1 cellular context compared by ENCODE assay signal in the genomic region with DNA sequence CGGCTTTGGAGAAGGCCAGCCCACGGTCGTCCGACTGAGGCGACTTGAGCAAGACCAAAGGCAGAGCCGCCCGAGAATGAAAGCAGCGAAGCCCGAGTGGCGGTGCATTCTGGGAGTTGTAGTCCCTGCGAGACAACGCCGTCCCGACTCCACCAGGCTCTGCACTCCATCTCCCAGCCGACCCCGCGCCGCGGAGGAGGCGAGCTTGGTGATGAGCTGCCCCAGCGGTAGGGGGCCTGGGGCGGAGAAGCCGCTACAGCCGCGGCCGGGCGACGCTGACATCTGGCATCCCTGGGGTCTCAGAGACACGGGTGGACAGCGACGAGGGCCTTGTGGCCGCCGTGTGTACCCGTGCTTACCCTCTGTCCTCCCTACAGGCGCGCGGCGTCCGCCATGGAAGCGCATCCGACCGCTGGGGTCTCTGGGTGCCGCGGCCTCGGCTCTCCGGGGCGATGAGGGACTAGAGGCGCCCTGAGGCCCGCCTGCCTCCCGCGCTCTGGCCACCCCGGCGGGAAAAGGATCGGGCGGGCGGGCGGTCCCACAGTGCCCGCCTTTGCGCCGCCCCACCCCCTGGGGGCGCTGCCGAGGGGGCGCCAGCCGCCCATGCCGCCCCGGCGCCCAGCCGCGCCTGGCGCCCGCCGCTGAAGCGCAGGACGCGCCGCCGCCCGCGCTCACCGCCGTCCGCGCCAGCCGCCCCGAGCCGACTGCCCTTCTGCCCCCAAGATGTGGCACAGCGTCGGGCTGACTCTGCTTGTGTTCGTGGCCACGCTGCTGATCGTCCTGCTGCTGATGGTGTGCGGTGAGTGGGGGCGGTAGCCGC.
TF ChIP-seq lines count a peak whose summit lies in the region.

SMIM13 (plus strand) TSS at position 244 of the 820 bp plus-strand sequence; CDS start at position 724, 480 bp downstream.

TF ChIP-seq in HEK293, 187 proteins besides CTCF, POLR2A, EP300 and RAD21 (continued from another document and continues in another):
- TF ChIP-seq ZNF148 (tag by site-specific recombination; IDR thresholded peaks at IDR 0.05; ENCODE audit: borderline replicate concordance) (no peak), ZNF677 (tag by site-specific recombination; IDR thresholded peaks at IDR 0.05) (no peak), SP3 (tag by site-specific recombination; IDR thresholded peaks at IDR 0.05) (peak; percentile 89), ZNF10 (tag by site-specific recombination; IDR thresholded peaks at IDR 0.05) (no peak), ZNF521 (tag by site-specific recombination; IDR thresholded peaks at IDR 0.05) (no peak), ZNF600 (tag by site-specific recombination; IDR thresholded peaks at IDR 0.05) (peak; percentile 87), SCRT1 (tag by site-specific recombination; IDR thresholded peaks at IDR 0.05; ENCODE audit: borderline replicate concordance) (no peak), ZNF394 (tag by site-specific recombination; IDR thresholded peaks at IDR 0.05; ENCODE audit: borderline replicate concordance) (peak; percentile 91), GLI4 (tag by site-specific recombination; IDR thresholded peaks at IDR 0.05) (0 out of 2 replicates have a peak, but pooled peaks have one; percentile 36), MEIS1 (CRISPR knock-in tag; IDR thresholded peaks at IDR 0.05; ENCODE audit: borderline replicate concordance) (no peak), SCRT2 (tag by site-specific recombination; IDR thresholded peaks at IDR 0.05) (no peak), ZNF138 (tag by site-specific recombination; IDR thresholded peaks at IDR 0.05; ENCODE audit: borderline replicate concordance) (no peak), HOXC10 (CRISPR knock-in tag; IDR thresholded peaks at IDR 0.05) (peak; percentile 94; the same call in 1 of the 2 replicates), ZNF777 (tag by site-specific recombination; IDR thresholded peaks at IDR 0.05; ENCODE audit: borderline replicate concordance) (no peak; the same call in 1 of the 2 replicates), ZNF169 (tag by site-specific recombination; IDR thresholded peaks at IDR 0.05) (no peak), ZFP69B (tag by site-specific recombination; IDR thresholded peaks at IDR 0.05) (peak; percentile 86), ZNF174 (tag by site-specific recombination; IDR thresholded peaks at IDR 0.05) (no peak), ZNF2 (tag by site-specific recombination; IDR thresholded peaks at IDR 0.05) (peak; percentile 81), ZNF211 (tag by site-specific recombination; IDR thresholded peaks at IDR 0.05; ENCODE audit: low read depth) (no peak), ZSCAN30 (tag by site-specific recombination; IDR thresholded peaks at IDR 0.05) (peak; percentile 83), ZNF571 (tag by site-specific recombination; IDR thresholded peaks at IDR 0.05) (no peak), ZNF561 (tag by site-specific recombination; IDR thresholded peaks at IDR 0.05; ENCODE audit: borderline replicate concordance) (peak; percentile 82; the same call in 1 of the 2 replicates), MZF1 (tag by site-specific recombination; IDR thresholded peaks at IDR 0.05; ENCODE audit: borderline replicate concordance) (0 out of 2 replicates have a peak, but pooled peaks have one; percentile 43), ZNF157 (tag by site-specific recombination; IDR thresholded peaks at IDR 0.05) (no peak), ZNF785 (tag by site-specific recombination; IDR thresholded peaks at IDR 0.05) (peak; percentile 88), ZNF704 (tag by site-specific recombination; IDR thresholded peaks at IDR 0.05) (no peak), BCL11A (tag by site-specific recombination; IDR thresholded peaks at IDR 0.05; ENCODE audit: low read depth) (peak; percentile 80; the same call in 1 of the 2 replicates), ZNF114 (tag by site-specific recombination; IDR thresholded peaks at IDR 0.05) (no peak), ZNF501 (tag by site-specific recombination; IDR thresholded peaks at IDR 0.05) (peak; percentile 95), ZBTB11 (tag by site-specific recombination; conservative IDR thresholded peaks at IDR 0.05; ENCODE audit: low read depth) (peak; percentile 31; the same call in 1 of the 2 replicates), ZNF302 (tag by site-specific recombination; IDR thresholded peaks at IDR 0.05; ENCODE audit: low read depth) (no peak), ZNF747 (tag by site-specific recombination; IDR thresholded peaks at IDR 0.05) (no peak), ZNF623 (tag by site-specific recombination; IDR thresholded peaks at IDR 0.05) (no peak; the same call in 1 of the 2 replicates), ZNF223 (tag by site-specific recombination; IDR thresholded peaks at IDR 0.05) (no peak), ZXDB (tag by site-specific recombination; IDR thresholded peaks at IDR 0.05) (peak; percentile 92), ZFP41 (tag by site-specific recombination; IDR thresholded peaks at IDR 0.05; ENCODE audit: borderline replicate concordance) (no peak), REPIN1 (tag by site-specific recombination; IDR thresholded peaks at IDR 0.05; ENCODE audit: low read depth) (peak; percentile 73; the same call in 1 of the 2 replicates), ZIC2 (tag by site-specific recombination; IDR thresholded peaks at IDR 0.05) (peak; percentile 89), ZNF510 (tag by site-specific recombination; IDR thresholded peaks at IDR 0.05; ENCODE audit: insufficient replicate concordance) (no peak), ZNF560 (tag by site-specific recombination; IDR thresholded peaks at IDR 0.05; ENCODE audit: borderline replicate concordance) (no peak), ZNF449 (tag by site-specific recombination; IDR thresholded peaks at IDR 0.05) (no peak)
- TF ChIP-seq, protein P1, sequence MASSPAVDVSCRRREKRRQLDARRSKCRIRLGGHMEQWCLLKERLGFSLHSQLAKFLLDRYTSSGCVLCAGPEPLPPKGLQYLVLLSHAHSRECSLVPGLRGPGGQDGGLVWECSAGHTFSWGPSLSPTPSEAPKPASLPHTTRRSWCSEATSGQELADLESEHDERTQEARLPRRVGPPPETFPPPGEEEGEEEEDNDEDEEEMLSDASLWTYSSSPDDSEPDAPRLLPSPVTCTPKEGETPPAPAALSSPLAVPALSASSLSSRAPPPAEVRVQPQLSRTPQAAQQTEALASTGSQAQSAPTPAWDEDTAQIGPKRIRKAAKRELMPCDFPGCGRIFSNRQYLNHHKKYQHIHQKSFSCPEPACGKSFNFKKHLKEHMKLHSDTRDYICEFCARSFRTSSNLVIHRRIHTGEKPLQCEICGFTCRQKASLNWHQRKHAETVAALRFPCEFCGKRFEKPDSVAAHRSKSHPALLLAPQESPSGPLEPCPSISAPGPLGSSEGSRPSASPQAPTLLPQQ (tag by site-specific recombination; IDR thresholded peaks at IDR 0.05), result peak; percentile 76
- TF ChIP-seq, protein P2, sequence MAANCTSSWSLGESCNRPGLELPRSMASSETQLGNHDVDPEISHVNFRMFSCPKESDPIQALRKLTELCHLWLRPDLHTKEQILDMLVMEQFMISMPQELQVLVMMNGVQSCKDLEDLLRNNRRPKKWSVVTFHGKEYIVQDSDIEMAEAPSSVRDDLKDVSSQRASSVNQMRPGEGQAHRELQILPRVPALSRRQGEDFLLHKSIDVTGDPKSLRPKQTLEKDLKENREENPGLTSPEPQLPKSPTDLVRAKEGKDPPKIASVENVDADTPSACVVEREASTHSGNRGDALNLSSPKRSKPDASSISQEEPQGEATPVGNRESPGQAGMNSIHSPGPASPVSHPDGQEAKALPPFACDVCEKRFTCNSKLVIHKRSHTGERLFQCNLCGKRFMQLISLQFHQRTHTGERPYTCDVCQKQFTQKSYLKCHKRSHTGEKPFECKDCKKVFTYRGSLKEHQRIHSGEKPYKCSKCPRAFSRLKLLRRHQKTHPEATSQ (tag by site-specific recombination; IDR thresholded peaks at IDR 0.05), result peak; percentile 86
- TF ChIP-seq, protein P3, sequence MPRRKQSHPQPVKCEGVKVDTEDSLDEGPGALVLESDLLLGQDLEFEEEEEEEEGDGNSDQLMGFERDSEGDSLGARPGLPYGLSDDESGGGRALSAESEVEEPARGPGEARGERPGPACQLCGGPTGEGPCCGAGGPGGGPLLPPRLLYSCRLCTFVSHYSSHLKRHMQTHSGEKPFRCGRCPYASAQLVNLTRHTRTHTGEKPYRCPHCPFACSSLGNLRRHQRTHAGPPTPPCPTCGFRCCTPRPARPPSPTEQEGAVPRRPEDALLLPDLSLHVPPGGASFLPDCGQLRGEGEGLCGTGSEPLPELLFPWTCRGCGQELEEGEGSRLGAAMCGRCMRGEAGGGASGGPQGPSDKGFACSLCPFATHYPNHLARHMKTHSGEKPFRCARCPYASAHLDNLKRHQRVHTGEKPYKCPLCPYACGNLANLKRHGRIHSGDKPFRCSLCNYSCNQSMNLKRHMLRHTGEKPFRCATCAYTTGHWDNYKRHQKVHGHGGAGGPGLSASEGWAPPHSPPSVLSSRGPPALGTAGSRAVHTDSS (tag by site-specific recombination; IDR thresholded peaks at IDR 0.05), result no peak
- TF ChIP-seq, protein P4, sequence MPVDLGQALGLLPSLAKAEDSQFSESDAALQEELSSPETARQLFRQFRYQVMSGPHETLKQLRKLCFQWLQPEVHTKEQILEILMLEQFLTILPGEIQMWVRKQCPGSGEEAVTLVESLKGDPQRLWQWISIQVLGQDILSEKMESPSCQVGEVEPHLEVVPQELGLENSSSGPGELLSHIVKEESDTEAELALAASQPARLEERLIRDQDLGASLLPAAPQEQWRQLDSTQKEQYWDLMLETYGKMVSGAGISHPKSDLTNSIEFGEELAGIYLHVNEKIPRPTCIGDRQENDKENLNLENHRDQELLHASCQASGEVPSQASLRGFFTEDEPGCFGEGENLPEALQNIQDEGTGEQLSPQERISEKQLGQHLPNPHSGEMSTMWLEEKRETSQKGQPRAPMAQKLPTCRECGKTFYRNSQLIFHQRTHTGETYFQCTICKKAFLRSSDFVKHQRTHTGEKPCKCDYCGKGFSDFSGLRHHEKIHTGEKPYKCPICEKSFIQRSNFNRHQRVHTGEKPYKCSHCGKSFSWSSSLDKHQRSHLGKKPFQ (tag by site-specific recombination; IDR thresholded peaks at IDR 0.05), result no peak
